In genomic region chr6:161455848-161456247, GRCh38 we compare ENCODE assay signal across 14 cellular contexts.
DNase-seq lines count a peak whose midpoint lies in the region; ATAC-seq and TF ChIP-seq lines count a peak whose summit lies in the region.
"Had no signal": no experiment of that assay in that cellular context is flagged by ENCODE, and none has a peak within 500 bp of the region (broad histone marks: within the 10 kb centered on the region; RNA-seq: fewer than 3 reads in every experiment).

No MANE protein-coding gene starts in this region.

- H3K27ac ChIP-seq in WERI-Rb-1 (no peak overlapping the region), neural progenitor cell (no peak overlapping the region)

- H3K9ac ChIP-seq in neural progenitor cell: no peak overlapping the region

- peak; percentile 2 for TF ChIP-seq CTCF in NB4 (IDR thresholded peaks at IDR 0.05; ENCODE audit: low read depth, low read length)
- TF ChIP-seq CTCF in WERI-Rb-1 (IDR thresholded peaks at IDR 0.05; ENCODE audit: low read depth, low read length): 0 out of 2 replicates have a peak, but pooled peaks have one; percentile 0
- peak; percentile 21 for TF ChIP-seq CTCF in neural progenitor cell (IDR thresholded peaks at IDR 0.05)

- no peak overlapping the region for H2AFZ ChIP-seq in neural progenitor cell (replicated peaks)

- no peak for ATAC-seq in HG02763 (IDR thresholded peaks at IDR 0.05; ENCODE audit: unreplicated experiment)

- H3K36me3 Mint-ChIP-seq in neural progenitor cell: peaks cover 2% of the 10 kb centered on the region
- H3K36me3 Mint-ChIP-seq: CD4-positive, alpha-beta memory T cell had no signal

- TF ChIP-seq POLR2A in NB4 (IDR thresholded peaks at IDR 0.05; ENCODE audit: extremely low read depth, insufficient read length): no peak

- no peaks in the 10 kb centered on the region for H3K79me2 ChIP-seq in neural progenitor cell (ENCODE audit: low read depth)

- H3K27ac Mint-ChIP-seq in neural progenitor cell: peak overlapping the region; percentile 35
- H3K27ac Mint-ChIP-seq: CD4-positive, alpha-beta memory T cell had no signal

- H4K20me1 ChIP-seq in neural progenitor cell (ENCODE audit: low read depth): no peaks in the 10 kb centered on the region

- no peaks in the 10 kb centered on the region for H3K27me3 ChIP-seq in WERI-Rb-1 (ENCODE audit: insufficient read depth, low read depth, severe bottlenecking)
- no peaks in the 10 kb centered on the region for H3K27me3 ChIP-seq in neural progenitor cell

- H3K4me1 Mint-ChIP-seq in neural progenitor cell: peaks cover 17% of the 10 kb centered on the region

- peaks cover 5% of the 10 kb centered on the region for H3K9me3 Mint-ChIP-seq in neural progenitor cell

- no peaks in the 10 kb centered on the region for H3K36me3 ChIP-seq in WERI-Rb-1
- H3K36me3 ChIP-seq in neural progenitor cell: no peaks in the 10 kb centered on the region

- H3K27me3 Mint-ChIP-seq in neural progenitor cell (ENCODE audit: insufficient read depth, low read depth): peaks cover 4% of the 10 kb centered on the region
- H3K27me3 Mint-ChIP-seq: CD4-positive, alpha-beta memory T cell had no signal

- H3K9me3 ChIP-seq in WERI-Rb-1 (ENCODE audit: severe bottlenecking) (no peaks in the 10 kb centered on the region), neural progenitor cell (ENCODE audit: low read depth) (no peaks in the 10 kb centered on the region)
- H3K9me3 ChIP-seq: Caco-2 had no signal

- H3K4me2 ChIP-seq in neural progenitor cell: no peak overlapping the region

- no peaks in the 10 kb centered on the region for H3K4me1 ChIP-seq in neural progenitor cell
- H3K4me1 ChIP-seq: Caco-2 had no signal

- peak overlapping the region; percentile 22 for H3K4me3 Mint-ChIP-seq in neural progenitor cell
- H3K4me3 Mint-ChIP-seq: CD4-positive, alpha-beta memory T cell had no signal

- H3K4me3 ChIP-seq in NB4 (ENCODE audit: low read depth, low read length) (no peak overlapping the region), WERI-Rb-1 (ENCODE audit: low read depth, low read length) (no peak overlapping the region), neural progenitor cell (no peak overlapping the region)

- H3F3A ChIP-seq in neural progenitor cell (ENCODE audit: low read depth): no peaks in the 10 kb centered on the region

- no peak for DNase-seq in NB4 (ENCODE audit: low read depth)
- no peak for DNase-seq in WERI-Rb-1
- DNase-seq in neural progenitor cell (ENCODE audit: low spot score): no peak
- no peak for DNase-seq in NCI-H1417 treated with DMSO at 0.1 percent for 48 hours (lab: John Stamatoyannopoulos, UW)
- no peak for DNase-seq in stimulated activated CD4-positive, alpha-beta T cell treated with anti-CD3 and anti-CD28 coated beads, Interleukin-1b, Interleukin-23, amount 100 ng/mL, for 48 hours
- DNase-seq: C1 segment of cervical spinal cord; Caco-2; CD4-positive, alpha-beta memory T cell; DMS153; DMS79 treated with DMSO at 0.1 percent for 48 hours; GF-D8; GOT3; HCEC 1CT had no signal
